In genomic region chr15:75123395-75123794, GRCh38 we compare ENCODE assay signal across 14 cellular contexts.
DNase-seq lines count a peak whose midpoint lies in the region; ATAC-seq and TF ChIP-seq lines count a peak whose summit lies in the region.
"Had no signal": no experiment of that assay in that cellular context is flagged by ENCODE, and none has a peak within 500 bp of the region (broad histone marks: within the 10 kb centered on the region; RNA-seq: fewer than 3 reads in every experiment).

No MANE protein-coding gene starts in this region.

- no peak for ATAC-seq in HG02970 (IDR thresholded peaks at IDR 0.05; ENCODE audit: low FRiP score, unreplicated experiment)
- ATAC-seq in HG02610 (IDR thresholded peaks at IDR 0.05; ENCODE audit: unreplicated experiment): no peak
- ATAC-seq in HG03442 (IDR thresholded peaks at IDR 0.05; ENCODE audit: unreplicated experiment): no peak
- ATAC-seq in GM21576 (IDR thresholded peaks at IDR 0.05; ENCODE audit: unreplicated experiment): no peak
- ATAC-seq: effector memory CD8-positive, alpha-beta T cell; stimulated activated naive CD8-positive, alpha-beta T cell treated with anti-CD3 and anti-CD28 coated beads, Interleukin-15, Interleukin-2, amounts not matched to agents 100 U/mL and 50 U/mL, for 24 hours had no signal

- H3K27me3 ChIP-seq in CD8-positive, alpha-beta memory T cell (ENCODE audit: insufficient read depth, low read length, poor library complexity, severe bottlenecking): no peaks in the 10 kb centered on the region
- H3K27me3 ChIP-seq in mammary epithelial cell (ENCODE audit: insufficient read depth, low read length): no peaks in the 10 kb centered on the region

- CTCF ChIA-PET in CD8-positive, alpha-beta memory T cell (lab: Charles Lee): no interaction called here
- CTCF ChIA-PET in mammary epithelial cell (lab: Charles Lee; ENCODE audit: low non-redundant PET): interaction anchor here (0.6 to 0.7 kb wide), 2 partner anchors 27 to 352 kb away, joined by 3 to 4 read pairs; no protein-coding TSS in a partner anchor

- H3K4me2 ChIP-seq in mammary epithelial cell (ENCODE audit: insufficient read depth, low read depth, low read length): peak overlapping the region; percentile 21

- WGBS in mammary epithelial cell (ENCODE audit: low coverage, missing lambda C conversion rate): 5% methylated on average over 5 of the region's 5 CpGs

- intact Hi-C loops in mammary epithelial cell (cut with micrococcal nuclease): no loop called here

- in situ Hi-C loops in mammary epithelial cell (cut with MboI; ENCODE audit: low sequenced_read_pairs in 2 of 2): no loop called here

- H3K79me2 ChIP-seq in mammary epithelial cell (ENCODE audit: insufficient read depth, low read length): no peaks in the 10 kb centered on the region

- no peak overlapping the region for H2AFZ ChIP-seq in mammary epithelial cell (ENCODE audit: low read depth, low read length)

- H3K27ac ChIP-seq in CD8-positive, alpha-beta memory T cell (ENCODE audit: low read depth, low read length): peak overlapping the region; percentile 51
- H3K27ac ChIP-seq in mammary epithelial cell (ENCODE audit: insufficient read depth, low read depth, low read length): peak overlapping the region; percentile 8
- H3K27ac ChIP-seq: prostate gland had no signal

- POLR2A ChIA-PET in CD8-positive, alpha-beta memory T cell (lab: Charles Lee): no interaction called here

- no peak for DNase-seq in CD8-positive, alpha-beta memory T cell
- DNase-seq in M059J (ENCODE audit: low read depth): peak; percentile 97
- DNase-seq in mammary epithelial cell: peak; percentile 70
- no peak for DNase-seq in neural crest cell (ENCODE audit: low read depth, low spot score)
- DNase-seq: activated CD4-positive, alpha-beta memory T cell treated with anti-CD3 and anti-CD28 coated beads for 36 hours; effector memory CD8-positive, alpha-beta T cell; stimulated activated CD4-positive, alpha-beta T cell treated with anti-CD3 and anti-CD28 coated beads, Interleukin-2, amount 100 ng/mL, for 48 hours; stimulated activated naive CD8-positive, alpha-beta T cell treated with anti-CD3 and anti-CD28 coated beads, Interleukin-15, Interleukin-2, amounts not matched to agents 100 U/mL and 50 U/mL, for 24 hours had no signal

- H3K9ac ChIP-seq in mammary epithelial cell (ENCODE audit: insufficient read depth, low read length): peak overlapping the region; percentile 10

- H3K4me1 ChIP-seq in CD8-positive, alpha-beta memory T cell (ENCODE audit: insufficient read depth, low read length): no peaks in the 10 kb centered on the region
- peaks cover 4% of the 10 kb centered on the region for H3K4me1 ChIP-seq in mammary epithelial cell (ENCODE audit: insufficient read depth, low read length)
- H3K4me1 ChIP-seq: prostate gland had no signal

- no TSS peak for BruUV-seq in mammary epithelial cell (replicated peaks; lab: Mats Ljungman, UMichigan)

- no peaks in the 10 kb centered on the region for H4K20me1 ChIP-seq in mammary epithelial cell (ENCODE audit: insufficient read depth, low read length)

- H3K9me3 ChIP-seq in CD8-positive, alpha-beta memory T cell (ENCODE audit: low read length): no peaks in the 10 kb centered on the region
- no peaks in the 10 kb centered on the region for H3K9me3 ChIP-seq in mammary epithelial cell (replicated peaks; ENCODE audit: insufficient read depth, low read length)
- H3K9me3 ChIP-seq: prostate gland had no signal

- H3K36me3 Mint-ChIP-seq in CD8-positive, alpha-beta memory T cell: no peaks in the 10 kb centered on the region
- H3K36me3 Mint-ChIP-seq in neural crest cell (ENCODE audit: low read depth): peaks cover 7% of the 10 kb centered on the region
- H3K36me3 Mint-ChIP-seq: activated CD4-positive, alpha-beta memory T cell treated with anti-CD3 and anti-CD28 coated beads for 36 hours; activated naive CD8-positive, alpha-beta T cell had no signal

- no peak for TF ChIP-seq CTCF in mammary epithelial cell (conservative IDR thresholded peaks at IDR 0.05 in 1 of 2, IDR thresholded peaks at IDR 0.05 in 1 of 2; ENCODE audit: extremely low read depth in 1 of 2, insufficient read depth in 1 of 2, low read depth in 1 of 2, low read length in 2 of 2)
- no peak for TF ChIP-seq CTCF in neural crest cell (conservative IDR thresholded peaks at IDR 0.05)

- H3K36me3 ChIP-seq in CD8-positive, alpha-beta memory T cell (ENCODE audit: insufficient read depth, low read length): no peaks in the 10 kb centered on the region
- H3K36me3 ChIP-seq in mammary epithelial cell (ENCODE audit: insufficient read depth, low read length): no peaks in the 10 kb centered on the region
- H3K36me3 ChIP-seq: prostate gland had no signal

- H3K4me1 Mint-ChIP-seq in CD8-positive, alpha-beta memory T cell: peaks cover 4 to 6% (median 4%) of the 10 kb centered on the region in 3 donors
- peaks cover 12% of the 10 kb centered on the region for H3K4me1 Mint-ChIP-seq in neural crest cell

- H3K9me3 Mint-ChIP-seq in CD8-positive, alpha-beta memory T cell: no peaks in the 10 kb centered on the region
- H3K9me3 Mint-ChIP-seq in neural crest cell: peaks cover 3% of the 10 kb centered on the region
- H3K9me3 Mint-ChIP-seq: activated CD4-positive, alpha-beta memory T cell treated with anti-CD3 and anti-CD28 coated beads for 36 hours; effector memory CD8-positive, alpha-beta T cell had no signal

- dilution Hi-C loops in mammary epithelial cell (cut with HindIII; ENCODE audit: low sequenced_read_pairs): no loop called here

- H3K27me3 Mint-ChIP-seq in CD8-positive, alpha-beta memory T cell: no peaks in the 10 kb centered on the region
- no peaks in the 10 kb centered on the region for H3K27me3 Mint-ChIP-seq in neural crest cell (ENCODE audit: low read depth)
- H3K27me3 Mint-ChIP-seq: activated CD4-positive, alpha-beta memory T cell treated with anti-CD3 and anti-CD28 coated beads for 36 hours; activated naive CD8-positive, alpha-beta T cell; effector memory CD8-positive, alpha-beta T cell had no signal

- no peak overlapping the region for H3K4me3 Mint-ChIP-seq in CD8-positive, alpha-beta memory T cell
- no peak overlapping the region for H3K4me3 Mint-ChIP-seq in neural crest cell
- H3K4me3 Mint-ChIP-seq: activated CD4-positive, alpha-beta memory T cell treated with anti-CD3 and anti-CD28 coated beads for 36 hours; activated naive CD8-positive, alpha-beta T cell; effector memory CD8-positive, alpha-beta T cell had no signal

- peak overlapping the region in 1 of 8 donors; percentile 43 for H3K27ac Mint-ChIP-seq in CD8-positive, alpha-beta memory T cell
- peak overlapping the region; percentile 16 for H3K27ac Mint-ChIP-seq in neural crest cell (ENCODE audit: unreplicated experiment)
- H3K27ac Mint-ChIP-seq: activated CD4-positive, alpha-beta memory T cell treated with anti-CD3 and anti-CD28 coated beads for 36 hours; activated naive CD8-positive, alpha-beta T cell; effector memory CD8-positive, alpha-beta T cell had no signal

- no peak overlapping the region for H3K4me3 ChIP-seq in CD8-positive, alpha-beta memory T cell (ENCODE audit: low read length)
- no peak overlapping the region for H3K4me3 ChIP-seq in mammary epithelial cell (replicated peaks in 1 of 3; ENCODE audit: insufficient read depth in 1 of 3, low read depth in 2 of 3, low read length in 3 of 3)
- H3K4me3 ChIP-seq: prostate gland had no signal

Comparison
In these comparisons a context has a peak if more than half of its experiments do, and no peak if none do; other contexts are left out.
1. DNase-seq: peak in M059J (single experiment) and mammary epithelial cell (single experiment); none in CD8-positive, alpha-beta memory T cell (0 of 5) and neural crest cell (single experiment).